In genomic region chr15:74062236-74062635, GRCh38 we compare ENCODE assay signal across 20 cellular contexts. TPM values are rescaled to one million over a fixed set of nuclear protein-coding genes. Genes with fewer than 3 reads are reported as not detected.
DNase-seq lines count a peak whose midpoint lies in the region; ATAC-seq and TF ChIP-seq lines count a peak whose summit lies in the region.
"Had no signal": no experiment of that assay in that cellular context is flagged by ENCODE, and none has a peak within 500 bp of the region (broad histone marks: within the 10 kb centered on the region; RNA-seq: fewer than 3 reads in every experiment).

No MANE protein-coding gene starts in this region.

- H2AFZ ChIP-seq in osteoblast (ENCODE audit: low read length) = no peak overlapping the region
- H2AFZ ChIP-seq in neuronal stem cell (ENCODE audit: low read length) = no peak overlapping the region

- TF ChIP-seq CTCF in upper lobe of left lung (IDR thresholded peaks at IDR 0.05) (no peak), osteoblast (IDR thresholded peaks at IDR 0.05; ENCODE audit: extremely low read depth, low read depth, low read length) (no peak)

- H3K27ac ChIP-seq in upper lobe of left lung = no peak overlapping the region
- no peak overlapping the region for H3K27ac ChIP-seq in osteoblast (ENCODE audit: low read depth, low read length)
- no peak overlapping the region for H3K27ac ChIP-seq in neuronal stem cell (replicated peaks; ENCODE audit: low read length)

- peak; percentile 10 for DNase-seq in activated naive CD8-positive, alpha-beta T cell treated with anti-CD3 and anti-CD28 coated beads, Interleukin-2, amount 10 ng/mL, durations not matched to agents 7 days and 5 days
- no peak for DNase-seq in activated naive CD8-positive, alpha-beta T cell treated with anti-CD3 and anti-CD28 coated beads for 36 hours
- DNase-seq in mesenteric fat pad (ENCODE audit: low spot score) (peak; percentile 57), upper lobe of left lung (peak; percentile 3 to 32), osteoblast (ENCODE audit: insufficient read length, low spot score, missing footprints) (no peak), neuronal stem cell (ENCODE audit: low spot score) (no peak)
- DNase-seq: C1 segment of cervical spinal cord; Calu3; CD4-positive, alpha-beta memory T cell; COR-L47; DMS53; DMS79 treated with DMSO at 0.1 percent for 48 hours; GOT3; HFFc6 had no signal

- no peak overlapping the region for H3K4me2 ChIP-seq in osteoblast (ENCODE audit: insufficient read depth, low read length)
- no peak overlapping the region for H3K4me2 ChIP-seq in neuronal stem cell (ENCODE audit: insufficient read depth, low read length, poor library complexity, severe bottlenecking)

- no peak overlapping the region for H4K91ac ChIP-seq in neuronal stem cell (ENCODE audit: low read depth, low read length, poor library complexity)

- H2BK15ac ChIP-seq in neuronal stem cell (ENCODE audit: low read length) = no peak overlapping the region

- H3K9me3 Mint-ChIP-seq in activated naive CD8-positive, alpha-beta T cell treated with anti-CD3 and anti-CD28 coated beads, Interleukin-2, amount 10 ng/mL, durations not matched to agents 7 days and 5 days = peaks cover 2% of the 10 kb centered on the region
- no peaks in the 10 kb centered on the region for H3K9me3 Mint-ChIP-seq in activated naive CD8-positive, alpha-beta T cell treated with anti-CD3 and anti-CD28 coated beads for 36 hours
- H3K9me3 Mint-ChIP-seq: HFFc6 had no signal

- H3K27ac Mint-ChIP-seq in activated naive CD8-positive, alpha-beta T cell treated with anti-CD3 and anti-CD28 coated beads, Interleukin-2, amount 10 ng/mL, durations not matched to agents 7 days and 5 days = no peak overlapping the region
- H3K27ac Mint-ChIP-seq in activated naive CD8-positive, alpha-beta T cell treated with anti-CD3 and anti-CD28 coated beads for 36 hours = no peak overlapping the region
- H3K27ac Mint-ChIP-seq: CD4-positive, alpha-beta memory T cell; HFFc6 had no signal

- H2BK120ac ChIP-seq in neuronal stem cell (ENCODE audit: low read depth, low read length) = no peak overlapping the region

- H3K14ac ChIP-seq in neuronal stem cell (ENCODE audit: low read length) = no peak overlapping the region

- no peak for ATAC-seq in activated naive CD8-positive, alpha-beta T cell treated with anti-CD3 and anti-CD28 coated beads, Interleukin-2, amount 10 ng/mL, durations not matched to agents 7 days and 5 days (ENCODE audit: low read depth)
- ATAC-seq in upper lobe of left lung (ENCODE audit: low FRiP score in 2 of 2) = no peak

- H3K79me2 ChIP-seq in osteoblast (ENCODE audit: insufficient read depth, low read length) = no peaks in the 10 kb centered on the region

- no peak overlapping the region for H2BK5ac ChIP-seq in neuronal stem cell (ENCODE audit: low read length)

- no peak overlapping the region for H2AK5ac ChIP-seq in neuronal stem cell (ENCODE audit: low read depth, low read length)

- WGBS in upper lobe of left lung, 2 donors = 90 to 92% methylated on average over 6 of the region's 6 CpGs
- no CpG with 5 or more reads among the region's 6 CpGs for WGBS in neuronal stem cell (ENCODE audit: extremely low coverage in 2 of 2, insufficient read length in 2 of 2, insufficient replicate concordance in 1 of 2), 2 donors

- H3K9me3 ChIP-seq in upper lobe of left lung (no peaks in the 10 kb centered on the region), osteoblast (ENCODE audit: low read depth, low read length) (no peaks in the 10 kb centered on the region), neuronal stem cell (replicated peaks in 1 of 2; ENCODE audit: control insufficient read depth in 2 of 2, insufficient read depth in 1 of 2, low read depth in 1 of 2, low read length in 2 of 2) (peaks cover 0 to 2% of the 10 kb centered on the region in 2 donors)
- H3K9me3 ChIP-seq: HAP-1 had no signal

- H2BK12ac ChIP-seq in neuronal stem cell (ENCODE audit: low read length) = no peak overlapping the region

- no peak overlapping the region for H3K23ac ChIP-seq in neuronal stem cell (ENCODE audit: low read depth, low read length, poor library complexity)

- POLR2A ChIA-PET in activated naive CD8-positive, alpha-beta T cell treated with anti-CD3 and anti-CD28 coated beads, Interleukin-2, amount 10 ng/mL, durations not matched to agents 7 days and 5 days (lab: Charles Lee) = no interaction called here

- no peak overlapping the region for H3K4me3 Mint-ChIP-seq in activated naive CD8-positive, alpha-beta T cell treated with anti-CD3 and anti-CD28 coated beads, Interleukin-2, amount 10 ng/mL, durations not matched to agents 7 days and 5 days
- no peak overlapping the region for H3K4me3 Mint-ChIP-seq in activated naive CD8-positive, alpha-beta T cell treated with anti-CD3 and anti-CD28 coated beads for 36 hours
- H3K4me3 Mint-ChIP-seq: CD4-positive, alpha-beta memory T cell; HFFc6 had no signal

- no peak overlapping the region for H3K4ac ChIP-seq in neuronal stem cell (ENCODE audit: low read length)

- H3K4me1 ChIP-seq in upper lobe of left lung (no peaks in the 10 kb centered on the region), osteoblast (ENCODE audit: insufficient read depth, low read length) (no peaks in the 10 kb centered on the region), neuronal stem cell (ENCODE audit: control insufficient read depth in 2 of 2, insufficient read depth in 1 of 2, low read depth in 1 of 2, low read length in 2 of 2) (no peaks in the 10 kb centered on the region)
- H3K4me1 ChIP-seq: HAP-1 had no signal

- H3K36me3 Mint-ChIP-seq in activated naive CD8-positive, alpha-beta T cell treated with anti-CD3 and anti-CD28 coated beads, Interleukin-2, amount 10 ng/mL, durations not matched to agents 7 days and 5 days = peaks cover 5% of the 10 kb centered on the region
- H3K36me3 Mint-ChIP-seq in activated naive CD8-positive, alpha-beta T cell treated with anti-CD3 and anti-CD28 coated beads for 36 hours = peaks cover 8% of the 10 kb centered on the region

- H3K18ac ChIP-seq in neuronal stem cell (ENCODE audit: low read length) = no peak overlapping the region

- no peak overlapping the region for H3K9ac ChIP-seq in neuronal stem cell (ENCODE audit: low read depth, low read length, poor library complexity)

- TF ChIP-seq EP300 in upper lobe of left lung (IDR thresholded peaks at IDR 0.05) = no peak

- H3K27me3 ChIP-seq in upper lobe of left lung (no peaks in the 10 kb centered on the region), osteoblast (ENCODE audit: insufficient read depth, low read length) (peaks cover 8% of the 10 kb centered on the region), neuronal stem cell (ENCODE audit: control insufficient read depth in 3 of 3, insufficient read depth in 3 of 3, low read depth in 1 of 3, low read length in 3 of 3) (peaks cover 0 to 18% (median 0%) of the 10 kb centered on the region in 3 experiments)

- H3K4me1 Mint-ChIP-seq in activated naive CD8-positive, alpha-beta T cell treated with anti-CD3 and anti-CD28 coated beads, Interleukin-2, amount 10 ng/mL, durations not matched to agents 7 days and 5 days = peaks cover 20% of the 10 kb centered on the region
- H3K4me1 Mint-ChIP-seq in activated naive CD8-positive, alpha-beta T cell treated with anti-CD3 and anti-CD28 coated beads for 36 hours = peaks cover 13% of the 10 kb centered on the region

- no peak for TF ChIP-seq POLR2A in upper lobe of left lung (IDR thresholded peaks at IDR 0.05)

- H4K8ac ChIP-seq in neuronal stem cell (ENCODE audit: low read depth, low read length) = no peak overlapping the region

- H4K20me1 ChIP-seq in osteoblast (ENCODE audit: insufficient read depth, low read length) = no peaks in the 10 kb centered on the region

- H3K36me3 ChIP-seq in upper lobe of left lung = peaks cover 0 to 3% (median 0%) of the 10 kb centered on the region in 4 donors
- no peaks in the 10 kb centered on the region for H3K36me3 ChIP-seq in osteoblast (ENCODE audit: insufficient read depth, low read length)
- H3K36me3 ChIP-seq in neuronal stem cell (replicated peaks in 1 of 2; ENCODE audit: control insufficient read depth in 2 of 2, insufficient read depth in 2 of 2, low read length in 2 of 2) = no peaks in the 10 kb centered on the region
- H3K36me3 ChIP-seq: HAP-1 had no signal

- peaks cover 3% of the 10 kb centered on the region for H3K27me3 Mint-ChIP-seq in activated naive CD8-positive, alpha-beta T cell treated with anti-CD3 and anti-CD28 coated beads, Interleukin-2, amount 10 ng/mL, durations not matched to agents 7 days and 5 days
- H3K27me3 Mint-ChIP-seq in activated naive CD8-positive, alpha-beta T cell treated with anti-CD3 and anti-CD28 coated beads for 36 hours = no peaks in the 10 kb centered on the region
- H3K27me3 Mint-ChIP-seq: CD4-positive, alpha-beta memory T cell had no signal

- peaks cover 2% of the 10 kb centered on the region for H3K79me1 ChIP-seq in neuronal stem cell (ENCODE audit: low read depth, low read length)

- H3K4me3 ChIP-seq in upper lobe of left lung (no peak overlapping the region), osteoblast (ENCODE audit: insufficient read depth, low read length) (no peak overlapping the region), neuronal stem cell (ENCODE audit: low read length in 2 of 2) (peak overlapping the region in 1 of 2 donors; percentile 9)
- H3K4me3 ChIP-seq: HAP-1 had no signal

RNA-seq across cellular contexts. Expression of gene GOLGA6A, which starts 20.1 kb away (rescaled TPM):
- under 1 TPM in 1 of 2 experiments, not detected in 1; 0.40 TPM for total RNA-seq in activated naive CD8-positive, alpha-beta T cell treated with anti-CD3 and anti-CD28 coated beads, Interleukin-2, amount 10 ng/mL, durations not matched to agents 7 days and 5 days
- not detected for total RNA-seq in activated naive CD8-positive, alpha-beta T cell treated with anti-CD3 and anti-CD28 coated beads for 36 hours
- total RNA-seq in mesenteric fat pad = not detected
- total RNA-seq in upper lobe of left lung = under 1 TPM in 1 of 6 donors, not detected in 5; 0.30 TPM
- under 0.01 TPM in 1 of 2 replicates, not detected in the other for total RNA-seq in osteoblast
- 0.15 TPM for polyA plus RNA-seq in neuronal stem cell (2013, experiment 1 of 2)
- 0.10 TPM for polyA plus RNA-seq in neuronal stem cell (2013, experiment 2 of 2)
- total RNA-seq: A172, A673, Calu3, Daoy, G401, HFFc6 had no signal
- polyA plus RNA-seq: BJ; CD4-positive, alpha-beta memory T cell had no signal

Comparison
In these comparisons a context has a peak if more than half of its experiments do, and no peak if none do; other contexts are left out.
1. DNase-seq: peak in activated naive CD8-positive, alpha-beta T cell treated with anti-CD3 and anti-CD28 coated beads, Interleukin-2, amount 10 ng/mL, durations not matched to agents 7 days and 5 days (single experiment), mesenteric fat pad (single experiment) and upper lobe of left lung (2 of 2); none in activated naive CD8-positive, alpha-beta T cell treated with anti-CD3 and anti-CD28 coated beads for 36 hours (single experiment), osteoblast (single experiment) and neuronal stem cell (single experiment).